ENCODE assay signal across 12 cellular contexts in genomic region chr10:80414126-80414898, GRCh38. TPM values are rescaled to one million over a fixed set of nuclear protein-coding genes. Genes with fewer than 3 reads are reported as not detected.
DNase-seq lines count a peak whose midpoint lies in the region; ATAC-seq and TF ChIP-seq lines count a peak whose summit lies in the region.
"Had no signal": no experiment of that assay in that cellular context is flagged by ENCODE, and none has a peak within 500 bp of the region (broad histone marks: within the 10 kb centered on the region; RNA-seq: fewer than 3 reads in every experiment).

No MANE protein-coding gene starts in this region.

- no peaks in the 10 kb centered on the region for H3K9me3 ChIP-seq in ovary

- no peak for TF ChIP-seq EP300 in ovary (IDR thresholded peaks at IDR 0.05)

- no peaks in the 10 kb centered on the region for H3K36me3 ChIP-seq in ovary

- H3K4me3 ChIP-seq in epithelial cell of proximal tubule (ENCODE audit: low read depth, low read length) = peak overlapping the region; percentile 33
- no peak overlapping the region for H3K4me3 ChIP-seq in ovary

- no peak for TF ChIP-seq POLR2A in ovary (IDR thresholded peaks at IDR 0.05)

- no peaks in the 10 kb centered on the region for H3K27me3 ChIP-seq in ovary

- intact Hi-C loops in ovary (cut with DNase I) = no loop called here

- WGBS in ovary, 3 donors = 63 to 67% (median 65%) methylated on average over 7 of the region's 7 CpGs

- H3K4me1 ChIP-seq in ovary (ENCODE audit: insufficient read depth) = peaks cover 23% of the 10 kb centered on the region

- no peak for TF ChIP-seq CTCF in epithelial cell of proximal tubule (conservative IDR thresholded peaks at IDR 0.05; ENCODE audit: low read depth, low read length)
- no peak for TF ChIP-seq CTCF in ovary (IDR thresholded peaks at IDR 0.05)

- peak overlapping the region; percentile 21 to 38 for H3K27ac ChIP-seq in ovary

- ATAC-seq in HG02623 (IDR thresholded peaks at IDR 0.05; ENCODE audit: unreplicated experiment) = no peak

- peak; percentile 0 for DNase-seq in COR-L47 (lab: John Stamatoyannopoulos, UW)
- DNase-seq in OCI-M1 (lab: John Stamatoyannopoulos, UW) = peak; percentile 61
- DNase-seq in epithelial cell of proximal tubule (ENCODE audit: low read depth) = no peak
- DNase-seq in ovary = no peak
- DNase-seq in NAMALWA (ENCODE audit: low spot score) = no peak
- DNase-seq in 8988T = no peak
- no peak for DNase-seq in NCI-H2029 treated with DMSO at 0.1 percent for 48 hours (lab: John Stamatoyannopoulos, UW)
- DNase-seq: CD4-positive, CD25-positive, alpha-beta regulatory T cell; immature natural killer cell; NCI-H1417 treated with DMSO at 0.1 percent for 48 hours; T-helper 1 cell had no signal

RNA-seq across cellular contexts. Expression of gene PRXL2A, which starts 6.0 kb away (rescaled TPM):
- total RNA-seq in epithelial cell of proximal tubule = 50.5 and 52.0 TPM in 2 replicates
- total RNA-seq in ovary = 10 to 100 TPM; 26.7 to 54.9 (median 43.7) TPM
- polyA plus RNA-seq in ovary = 10 to 100 TPM; 24.8 to 58.9 TPM

RNA-seq across cellular contexts. Expression of gene TSPAN14, which starts 39.8 kb away (rescaled TPM):
- 96.7 and 139 TPM in 2 replicates for total RNA-seq in epithelial cell of proximal tubule
- 100 to 1,000 TPM in 1 of 7 donors, 10 to 100 TPM in 6; 38.5 to 103 (median 74.8) TPM for total RNA-seq in ovary
- 10 to 100 TPM; 35.4 to 77.1 TPM for polyA plus RNA-seq in ovary

RNA-seq across cellular contexts. Expression of gene DYDC2, which starts 57.7 kb away (rescaled TPM):
- 0.22 and 2.1 TPM in 2 replicates for total RNA-seq in epithelial cell of proximal tubule
- total RNA-seq in ovary = 1 to 10 TPM in 3 of 7 donors, under 1 TPM in 2, not detected in 2; 0.87 to 6.7 (median 1.4) TPM
- under 1 TPM; 0.17 to 0.24 TPM for polyA plus RNA-seq in ovary
- total RNA-seq: CD4-positive, CD25-positive, alpha-beta regulatory T cell had no signal
- polyA plus RNA-seq: CD4-positive, CD25-positive, alpha-beta regulatory T cell; immature natural killer cell had no signal

RNA-seq across cellular contexts. Expression of gene DYDC1, which starts 57.8 kb away (rescaled TPM):
- not detected in 2 replicates for total RNA-seq in epithelial cell of proximal tubule
- total RNA-seq in ovary = 1 to 10 TPM in 1 of 7 donors, under 1 TPM in 2, not detected in 4; 0.33 to 3.8 (median 0.72) TPM
- polyA plus RNA-seq in ovary = not detected
- total RNA-seq: CD4-positive, CD25-positive, alpha-beta regulatory T cell had no signal
- polyA plus RNA-seq: CD4-positive, CD25-positive, alpha-beta regulatory T cell; immature natural killer cell had no signal

Comparison
In these comparisons a context has a peak if more than half of its experiments do, and no peak if none do; other contexts are left out.
1. DNase-seq: peak in COR-L47 (single experiment) and OCI-M1 (single experiment); none in epithelial cell of proximal tubule (single experiment), ovary (0 of 5), NAMALWA (single experiment), 8988T (single experiment) and NCI-H2029 treated with DMSO at 0.1 percent for 48 hours (single experiment).